9 cellular contexts compared by ENCODE assay signal in the genomic region with DNA sequence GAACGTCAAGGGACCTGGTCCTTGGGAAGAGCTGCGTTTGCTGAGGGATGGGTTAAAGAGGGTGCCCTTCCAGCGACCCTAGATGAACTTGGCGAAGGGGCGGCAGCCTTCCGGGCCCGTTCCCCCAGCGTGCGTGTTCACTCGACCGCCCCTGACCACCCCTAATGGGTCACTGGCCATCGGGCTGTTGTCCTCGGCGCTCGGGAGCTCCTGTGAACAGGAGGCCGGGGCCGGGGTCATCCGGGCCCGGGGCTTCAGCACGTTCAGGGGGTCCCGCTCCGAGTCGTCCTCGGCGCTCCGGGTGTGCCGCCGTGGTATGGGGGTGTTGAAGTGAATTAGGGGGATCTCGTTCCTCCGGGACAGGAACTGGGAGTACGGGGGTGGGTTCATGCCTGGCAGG. TPM values are rescaled to one million over a fixed set of nuclear protein-coding genes. Genes with fewer than 3 reads are reported as not detected.
"Had no signal": no experiment of that assay in that cellular context is flagged by ENCODE, and none has a peak within 500 bp of the region (broad histone marks: within the 10 kb centered on the region; RNA-seq: fewer than 3 reads in every experiment).

No MANE protein-coding gene starts in this region.

- H3K4me1 Mint-ChIP-seq: IgD-negative memory B cell had no signal

- ATAC-seq: HepG2, K562 had no signal

- H3K4me3 ChIP-seq: K562 had no signal

- DNase-seq: IMR-90, KBM-7, KG1 had no signal

- H3K4me3 Mint-ChIP-seq: IgD-negative memory B cell had no signal

- H3K27ac Mint-ChIP-seq: IgD-negative memory B cell had no signal

- H3K36me3 Mint-ChIP-seq: IgD-negative memory B cell had no signal

- H3K27ac ChIP-seq: HL-60 had no signal

RNA-seq across cellular contexts. Expression of a gene that starts 9.2 kb away (rescaled TPM):
- total RNA-seq: HepG2, HT-29, HT1080, IMR-90, K562 had no signal
- polyA plus RNA-seq: HepG2, IgD-negative memory B cell, IMR-90 had no signal
